ENCODE assay signal across 18 cellular contexts in the genomic region with DNA sequence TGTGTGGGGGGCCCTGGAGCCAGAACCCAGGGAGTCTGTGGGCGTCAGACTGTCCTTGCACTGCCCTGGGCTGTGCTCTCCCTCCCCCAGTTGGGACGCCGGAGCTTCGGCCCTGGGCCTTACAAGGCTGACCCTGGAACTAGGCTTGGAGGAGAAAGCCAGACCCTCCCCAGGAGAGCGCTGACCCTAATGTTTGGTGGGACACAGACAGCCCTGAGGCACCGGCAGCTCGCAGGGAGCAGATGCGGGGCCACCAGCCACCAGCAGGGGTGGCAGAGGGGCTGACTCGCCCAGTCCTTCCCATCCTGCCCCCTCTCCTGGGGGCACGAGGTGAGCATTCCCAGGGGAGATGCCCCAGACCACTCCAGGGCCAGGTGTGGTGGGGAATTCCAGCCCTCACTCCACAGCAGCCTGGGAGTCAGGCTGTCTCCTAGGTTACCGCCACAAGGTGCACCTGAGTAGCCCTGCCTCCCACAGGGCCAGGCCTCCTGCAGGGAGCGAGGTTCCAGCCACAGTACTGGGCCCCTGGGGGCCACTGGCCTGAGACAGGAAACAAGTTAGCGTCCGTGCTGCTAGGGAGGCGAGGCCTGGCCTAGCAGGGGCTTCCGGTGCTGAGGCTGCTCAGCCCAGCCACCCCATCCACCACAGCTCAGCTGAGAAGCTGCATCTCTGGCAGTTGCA.
DNase-seq lines count a peak whose midpoint lies in the region; ATAC-seq and TF ChIP-seq lines count a peak whose summit lies in the region.
"Had no signal": no experiment of that assay in that cellular context is flagged by ENCODE, and none has a peak within 500 bp of the region (broad histone marks: within the 10 kb centered on the region; RNA-seq: fewer than 3 reads in every experiment).

No MANE protein-coding gene starts in this region.

- H2AFZ ChIP-seq in mammary epithelial cell (ENCODE audit: low read depth, low read length) (no peak overlapping the region), OCI-LY7 (ENCODE audit: low read length) (no peak overlapping the region), PC-3 (ENCODE audit: low read length) (no peak overlapping the region)

- CTCF ChIA-PET in MCF 10A (lab: Yijun Ruan, JAX) = interaction anchor here (0.6 kb wide), 1 partner anchor 35 kb away, joined by 3 read pairs; no protein-coding TSS in a partner anchor
- CTCF ChIA-PET in mammary epithelial cell (lab: Charles Lee; ENCODE audit: low non-redundant PET) = no interaction called here
- CTCF ChIA-PET in OCI-LY7 (lab: Charles Lee; ENCODE audit: unreplicated experiment) = no interaction called here
- CTCF ChIA-PET in Caco-2 (lab: Charles Lee) = no interaction called here
- CTCF ChIA-PET in PC-3 (lab: Charles Lee) = no interaction called here

- no peaks in the 10 kb centered on the region for H3K79me2 ChIP-seq in mammary epithelial cell (ENCODE audit: insufficient read depth, low read length)
- H3K79me2 ChIP-seq in OCI-LY7 (ENCODE audit: insufficient read depth, low read depth, low read length) = no peaks in the 10 kb centered on the region
- no peaks in the 10 kb centered on the region for H3K79me2 ChIP-seq in PC-3 (ENCODE audit: low read length)

- TF ChIP-seq CTCF in MCF 10A (IDR thresholded peaks at IDR 0.05; ENCODE audit: unreplicated experiment) (peak; percentile 5), mammary epithelial cell (conservative IDR thresholded peaks at IDR 0.05 in 1 of 2, IDR thresholded peaks at IDR 0.05 in 1 of 2; ENCODE audit: extremely low read depth in 1 of 2, insufficient read depth in 1 of 2, low read depth in 1 of 2, low read length in 2 of 2) (no peak), OCI-LY7 (conservative IDR thresholded peaks at IDR 0.05; ENCODE audit: low read length) (no peak), sigmoid colon (IDR thresholded peaks at IDR 0.05) (no peak), Caco-2 (IDR thresholded peaks at IDR 0.05; ENCODE audit: insufficient read depth in 1 of 2, low read depth in 1 of 2, low read length in 1 of 2, severe bottlenecking in 1 of 2, unreplicated experiment in 1 of 2) (no peak), PC-3 (conservative IDR thresholded peaks at IDR 0.05; ENCODE audit: low read depth, low read length) (no peak)

- POLR2A ChIA-PET in MCF 10A (lab: Yijun Ruan, JAX) (no interaction called here), OCI-LY7 (lab: Charles Lee) (no interaction called here), Caco-2 (lab: Charles Lee) (no interaction called here), PC-3 (lab: Charles Lee; ENCODE audit: unreplicated experiment) (no interaction called here)

- intact Hi-C loops in MCF 10A (cut with micrococcal nuclease) = no loop called here
- intact Hi-C loops in mammary epithelial cell (cut with micrococcal nuclease) = no loop called here
- intact Hi-C loops in OCI-LY7 (cut with micrococcal nuclease; ENCODE audit: unreplicated experiment) = no loop called here
- intact Hi-C loops in sigmoid colon (cut with DNase I) = no loop called here
- intact Hi-C loops in Caco-2 (cut with micrococcal nuclease; ENCODE audit: unreplicated experiment) = no loop called here
- intact Hi-C loops in PC-3 (cut with micrococcal nuclease) = no loop called here

- H3K27me3 ChIP-seq in mammary epithelial cell (ENCODE audit: insufficient read depth, low read length) (no peaks in the 10 kb centered on the region), sigmoid colon (peaks cover 12 to 72% (median 41%) of the 10 kb centered on the region in 3 donors), Caco-2 (replicated peaks; ENCODE audit: control insufficient read depth, insufficient read depth, low read length) (no peaks in the 10 kb centered on the region), PC-3 (ENCODE audit: low read length) (peaks cover 19% of the 10 kb centered on the region)

- no peaks in the 10 kb centered on the region for H3K27me3 Mint-ChIP-seq in MCF 10A (ENCODE audit: insufficient read depth, unreplicated experiment)
- peaks cover 5% of the 10 kb centered on the region for H3K27me3 Mint-ChIP-seq in Caco-2 (ENCODE audit: insufficient read depth, unreplicated experiment)

- H3K4me2 ChIP-seq in mammary epithelial cell (ENCODE audit: insufficient read depth, low read depth, low read length) = no peak overlapping the region
- H3K4me2 ChIP-seq in OCI-LY7 (ENCODE audit: low read length) = no peak overlapping the region
- no peak overlapping the region for H3K4me2 ChIP-seq in PC-3 (ENCODE audit: low read length)

- H3K9me3 ChIP-seq in mammary epithelial cell (replicated peaks; ENCODE audit: insufficient read depth, low read length) (peaks cover 55% of the 10 kb centered on the region), OCI-LY7 (ENCODE audit: low read length) (no peaks in the 10 kb centered on the region), sigmoid colon (no peaks in the 10 kb centered on the region), Caco-2 (0 out of 2 replicates have a peak, but pooled peaks cover 4% of the 10 kb centered on the region), PC-3 (ENCODE audit: low read length) (no peaks in the 10 kb centered on the region)
- H3K9me3 ChIP-seq: esophagus muscularis mucosa, tibial artery had no signal

- TF ChIP-seq EP300 in sigmoid colon (IDR thresholded peaks at IDR 0.05) = no peak

- H3K4me1 Mint-ChIP-seq in MCF 10A (ENCODE audit: insufficient read depth, unreplicated experiment) (no peaks in the 10 kb centered on the region), Caco-2 (ENCODE audit: low read depth, unreplicated experiment) (no peaks in the 10 kb centered on the region)

- BruUV-seq in MCF 10A (replicated peaks; lab: Mats Ljungman, UMichigan) = no TSS peak
- BruUV-seq in mammary epithelial cell (replicated peaks; lab: Mats Ljungman, UMichigan) = no TSS peak
- BruUV-seq in OCI-LY7 (replicated peaks; lab: Mats Ljungman, UMichigan) = no TSS peak
- no TSS peak for BruUV-seq in Caco-2 (replicated peaks; lab: Mats Ljungman, UMichigan)
- no TSS peak for BruUV-seq in PC-3 (replicated peaks; lab: Mats Ljungman, UMichigan)

- no peak for DNase-seq in MCF 10A (ENCODE audit: unreplicated experiment)
- DNase-seq in mammary epithelial cell = no peak
- DNase-seq in OCI-LY7 (ENCODE audit: low spot score) = peak; percentile 1
- DNase-seq in iPS-NIHi7 (ENCODE audit: extremely low spot score) = peak; percentile 63
- peak; percentile 50 for DNase-seq in sigmoid colon
- DNase-seq in ACHN = no peak
- DNase-seq in Caco-2 = no peak
- no peak for DNase-seq in PC-3
- DNase-seq: activated CD8-positive, alpha-beta memory T cell treated with anti-CD3 and anti-CD28 coated beads, Interleukin-2, amount 50 U/mL, for 4 hours; activated naive CD4-positive, alpha-beta T cell treated with anti-CD3 and anti-CD28 coated beads for 36 hours; dermis blood vessel endothelial cell; GF-D8; kidney glomerular epithelial cell; MV-4-11; retina; stimulated activated CD4-positive, alpha-beta T cell treated with anti-CD3 and anti-CD28 coated beads, Interleukin-4, amount 100 ng/mL, for 1 hour; tibial artery had no signal

- H3K27ac ChIP-seq in mammary epithelial cell (ENCODE audit: insufficient read depth, low read depth, low read length) = no peak overlapping the region
- H3K27ac ChIP-seq in OCI-LY7 (ENCODE audit: low read depth, low read length, poor library complexity, severe bottlenecking) = no peak overlapping the region
- H3K27ac ChIP-seq in sigmoid colon = no peak overlapping the region
- no peak overlapping the region for H3K27ac ChIP-seq in PC-3 (ENCODE audit: low read length)
- H3K27ac ChIP-seq: esophagus muscularis mucosa, tibial artery had no signal

- H3K4me3 Mint-ChIP-seq in MCF 10A (ENCODE audit: unreplicated experiment) = no peak overlapping the region
- H3K4me3 Mint-ChIP-seq in Caco-2 (ENCODE audit: unreplicated experiment) = no peak overlapping the region
- H3K4me3 Mint-ChIP-seq: activated naive CD4-positive, alpha-beta T cell treated with anti-CD3 and anti-CD28 coated beads for 36 hours had no signal

- H3K4me1 ChIP-seq in mammary epithelial cell (ENCODE audit: insufficient read depth, low read length) (no peaks in the 10 kb centered on the region), OCI-LY7 (ENCODE audit: insufficient read depth, low read length, poor library complexity, severe bottlenecking) (no peaks in the 10 kb centered on the region), sigmoid colon (peaks cover 0 to 10% (median 2%) of the 10 kb centered on the region in 4 donors), Caco-2 (no peaks in the 10 kb centered on the region), PC-3 (ENCODE audit: insufficient read depth, low read length) (no peaks in the 10 kb centered on the region)

- H3K4me3 ChIP-seq in mammary epithelial cell (replicated peaks in 1 of 3; ENCODE audit: insufficient read depth in 1 of 3, low read depth in 2 of 3, low read length in 3 of 3) (no peak overlapping the region), OCI-LY7 (ENCODE audit: low read depth, low read length, poor library complexity, severe bottlenecking) (no peak overlapping the region), sigmoid colon (no peak overlapping the region), Caco-2 (ENCODE audit: low read depth, low read length) (no peak overlapping the region), PC-3 (ENCODE audit: low read length) (no peak overlapping the region)
- H3K4me3 ChIP-seq: esophagus muscularis mucosa, tibial artery had no signal

- H3K36me3 Mint-ChIP-seq in MCF 10A (ENCODE audit: insufficient read depth, unreplicated experiment) = no peaks in the 10 kb centered on the region
- no peaks in the 10 kb centered on the region for H3K36me3 Mint-ChIP-seq in Caco-2 (ENCODE audit: insufficient read depth, unreplicated experiment)

- H3K9me3 Mint-ChIP-seq in MCF 10A (ENCODE audit: unreplicated experiment) (no peaks in the 10 kb centered on the region), Caco-2 (ENCODE audit: unreplicated experiment) (no peaks in the 10 kb centered on the region)
- H3K9me3 Mint-ChIP-seq: activated naive CD4-positive, alpha-beta T cell treated with anti-CD3 and anti-CD28 coated beads for 36 hours had no signal

- in situ Hi-C loops in mammary epithelial cell (cut with MboI; ENCODE audit: low sequenced_read_pairs in 2 of 2) (no loop called here), ACHN (cut with HindIII; ENCODE audit: low pct_ligation_motif_present, low pct_unique_long_range_greater_than_20kb, low sequenced_read_pairs) (no loop called here)

- H3F3A ChIP-seq in PC-3 (ENCODE audit: low read length, unreplicated experiment) = no peaks in the 10 kb centered on the region

- no peak for TF ChIP-seq POLR2A in sigmoid colon (IDR thresholded peaks at IDR 0.05)

- H4K20me1 ChIP-seq in mammary epithelial cell (ENCODE audit: insufficient read depth, low read length) (no peaks in the 10 kb centered on the region), OCI-LY7 (ENCODE audit: insufficient read depth, low read length) (no peaks in the 10 kb centered on the region), PC-3 (ENCODE audit: low read length) (no peaks in the 10 kb centered on the region)

- no peaks in the 10 kb centered on the region for H3K36me3 ChIP-seq in mammary epithelial cell (ENCODE audit: insufficient read depth, low read length)
- no peaks in the 10 kb centered on the region for H3K36me3 ChIP-seq in OCI-LY7 (ENCODE audit: insufficient read depth, low read length)
- no peaks in the 10 kb centered on the region for H3K36me3 ChIP-seq in sigmoid colon
- no peaks in the 10 kb centered on the region for H3K36me3 ChIP-seq in Caco-2 (ENCODE audit: control insufficient read depth, insufficient read depth, low read length)
- no peaks in the 10 kb centered on the region for H3K36me3 ChIP-seq in PC-3 (ENCODE audit: low read depth, low read length)
- H3K36me3 ChIP-seq: esophagus muscularis mucosa, tibial artery had no signal

- 67% methylated on average over 16 of the region's 16 CpGs for WGBS in mammary epithelial cell (ENCODE audit: low coverage, missing lambda C conversion rate)
- WGBS in sigmoid colon, 2 donors = 53 to 64% methylated on average over 16 of the region's 16 CpGs

- H3K9ac ChIP-seq in mammary epithelial cell (ENCODE audit: insufficient read depth, low read length) = no peak overlapping the region
- H3K9ac ChIP-seq in PC-3 (ENCODE audit: low read length) = no peak overlapping the region

- H3K27ac Mint-ChIP-seq in MCF 10A (ENCODE audit: low read depth, unreplicated experiment) (no peak overlapping the region), Caco-2 (ENCODE audit: unreplicated experiment) (no peak overlapping the region)
- H3K27ac Mint-ChIP-seq: activated naive CD4-positive, alpha-beta T cell treated with anti-CD3 and anti-CD28 coated beads for 36 hours had no signal

- no peaks in the 10 kb centered on the region for H3K9me2 ChIP-seq in OCI-LY7 (ENCODE audit: insufficient read depth, low read length)
- no peaks in the 10 kb centered on the region for H3K9me2 ChIP-seq in PC-3 (replicated peaks; ENCODE audit: low read length)

- ATAC-seq in PC-3 = no peak

- dilution Hi-C loops in mammary epithelial cell (cut with HindIII; ENCODE audit: low sequenced_read_pairs) = no loop called here

Comparison
In these comparisons a context has a peak if more than half of its experiments do, and no peak if none do; other contexts are left out.
1. DNase-seq: peak in OCI-LY7 (single experiment), iPS-NIHi7 (single experiment) and sigmoid colon (single experiment); none in MCF 10A (single experiment), mammary epithelial cell (single experiment), ACHN (single experiment), Caco-2 (0 of 2) and PC-3 (single experiment).